Comparison of ENCODE assay signal across 19 cellular contexts in genomic region chr3:183794452-183794851, GRCh38. TPM values are rescaled to one million over a fixed set of nuclear protein-coding genes. Genes with fewer than 3 reads are reported as not detected.
DNase-seq lines count a peak whose midpoint lies in the region; ATAC-seq, FAIRE-seq and TF ChIP-seq lines count a peak whose summit lies in the region.
"Had no signal": no experiment of that assay in that cellular context is flagged by ENCODE, and none has a peak within 500 bp of the region (broad histone marks: within the 10 kb centered on the region; RNA-seq: fewer than 3 reads in every experiment).

No MANE protein-coding gene starts in this region.

- no peak for TF ChIP-seq EP300 in GM12878 (IDR thresholded peaks at IDR 0.05; ENCODE audit: borderline replicate concordance in 1 of 2, control insufficient read depth in 1 of 2, low read depth in 2 of 2, low read length in 2 of 2)

- ATAC-seq in GM12878 (no peak), heart right ventricle (peak in 5 of 8 donors; percentile 31 to 78 (median 62)), HG03442 (IDR thresholded peaks at IDR 0.05; ENCODE audit: unreplicated experiment) (no peak)
- ATAC-seq: A549 had no signal

- RAD21 ChIA-PET in GM12878 (lab: Charles Lee; ENCODE audit: unreplicated experiment), result no interaction called here

- H3K4me3 ChIP-seq in OCI-LY7 (ENCODE audit: low read depth, low read length, poor library complexity, severe bottlenecking) (no peak overlapping the region), GM12878 (no peak overlapping the region), heart right ventricle (no peak overlapping the region)
- H3K4me3 ChIP-seq: A549 had no signal

- H3K9me3 ChIP-seq in OCI-LY7 (ENCODE audit: low read length), result no peaks in the 10 kb centered on the region
- H3K9me3 ChIP-seq in GM12878 (replicated peaks; ENCODE audit: control insufficient read depth, insufficient read depth, low read length), result no peaks in the 10 kb centered on the region
- H3K9me3 ChIP-seq in heart right ventricle, result no peaks in the 10 kb centered on the region
- H3K9me3 ChIP-seq: A549 had no signal

- H3K4me2 ChIP-seq in OCI-LY7 (ENCODE audit: low read length) (no peak overlapping the region), GM12878 (ENCODE audit: control insufficient read depth, insufficient read depth) (no peak overlapping the region)
- H3K4me2 ChIP-seq: A549 had no signal

- no peak overlapping the region for H2AFZ ChIP-seq in OCI-LY7 (ENCODE audit: low read length)
- H2AFZ ChIP-seq in GM12878 (ENCODE audit: control insufficient read depth, low read depth, low read length), result no peak overlapping the region

- H3K4me3 Mint-ChIP-seq in progenitor cell of endocrine pancreas (ENCODE audit: low read depth), result no peak overlapping the region
- H3K4me3 Mint-ChIP-seq: B cell, CD14-positive monocyte had no signal

- no peak overlapping the region for H3K27ac ChIP-seq in OCI-LY7 (ENCODE audit: low read depth, low read length, poor library complexity, severe bottlenecking)
- no peak overlapping the region for H3K27ac ChIP-seq in GM12878 (ENCODE audit: control insufficient read depth, insufficient read depth)
- peak overlapping the region in 2 of 10 donors; percentile 14 to 23 for H3K27ac ChIP-seq in heart right ventricle
- H3K27ac ChIP-seq: A549 had no signal

- CTCF ChIA-PET in OCI-LY7 (lab: Charles Lee; ENCODE audit: unreplicated experiment) (no interaction called here), GM12878 (lab: Yijun Ruan, JAX) (interaction anchor here (0.6 kb wide), 1 partner anchor 361 kb away, joined by 4 read pairs; no protein-coding TSS in a partner anchor)

- TF ChIP-seq CTCF in OCI-LY7 (conservative IDR thresholded peaks at IDR 0.05; ENCODE audit: low read length) (no peak), GM12878 (IDR thresholded peaks at IDR 0.05 in 2 of 3, conservative IDR thresholded peaks at IDR 0.05 in 1 of 3; ENCODE audit: control insufficient read depth in 2 of 3, extremely low read depth in 1 of 3, insufficient read depth in 1 of 3, low read depth in 3 of 3, low read length in 3 of 3) (no peak), heart right ventricle (IDR thresholded peaks at IDR 0.05) (no peak), progenitor cell of endocrine pancreas (IDR thresholded peaks at IDR 0.05; ENCODE audit: unreplicated experiment) (no peak)

- intact Hi-C loops in OCI-LY7 (cut with micrococcal nuclease; ENCODE audit: unreplicated experiment) (no loop called here), GM12878 (cut with micrococcal nuclease; ENCODE audit: unreplicated experiment) (no loop called here), heart right ventricle (cut with DNase I) (no loop called here)

- FAIRE-seq in GM12878 (lab: Jason Lieb, UNC), result no peak
- FAIRE-seq: A549, H1, RCC 7860 had no signal

- TF ChIP-seq POLR2A in GM12878 (IDR thresholded peaks at IDR 0.05; ENCODE audit: low read depth, low read length), result no peak

- DNase-seq in OCI-LY7 (ENCODE audit: low spot score) (no peak), GM12878 (ENCODE audit: low read depth, low spot score) (no peak), heart right ventricle (no peak), progenitor cell of endocrine pancreas (ENCODE audit: low spot score, unreplicated experiment) (no peak), NCI-H1417 treated with DMSO at 0.1 percent for 48 hours (lab: John Stamatoyannopoulos, UW) (no peak)
- DNase-seq in activated T-cell treated with anti-CD3 and anti-CD28 coated beads, Interleukin-2, amount 50 U/mL, for 1 hour, result no peak
- DNase-seq: GDM1, IMR-90, NCI-H1105, NCI-H2029 treated with DMSO at 0.1 percent for 48 hours, NCI-H226, NCI-H510A treated with DMSO at 0.1 percent for 48 hours, NCI-H748 treated with DMSO at 0.1 percent for 48 hours had no signal

- H3K36me3 Mint-ChIP-seq in progenitor cell of endocrine pancreas (ENCODE audit: insufficient read depth), result peaks cover 37% of the 10 kb centered on the region

- POLR2A ChIA-PET in OCI-LY7 (lab: Charles Lee) (interaction anchor here (0.7 to 1.7 kb wide), 2 partner anchors 21 to 40 kb away, joined by 3 to 10 read pairs; no protein-coding TSS in a partner anchor), GM12878 (lab: Charles Lee) (no interaction called here)

- H3K4me1 Mint-ChIP-seq in progenitor cell of endocrine pancreas (ENCODE audit: low read depth), result no peaks in the 10 kb centered on the region
- H3K4me1 Mint-ChIP-seq: B cell, CD14-positive monocyte had no signal

- SMC1A ChIA-PET in GM12878 (lab: Charles Lee; ENCODE audit: uncharacterized antibody, unreplicated experiment), result no interaction called here

- TSS peak; percentile 40 for BruUV-seq in OCI-LY7 (replicated peaks; lab: Mats Ljungman, UMichigan)
- BruUV-seq in GM12878 (replicated peaks; lab: Mats Ljungman, UMichigan), result TSS peak; percentile 54

- in situ Hi-C loops in GM12878 (cut with MboI), result no loop called here

- H4K20me1 ChIP-seq in OCI-LY7 (ENCODE audit: insufficient read depth, low read length) (no peaks in the 10 kb centered on the region), GM12878 (ENCODE audit: control insufficient read depth, insufficient read depth) (no peaks in the 10 kb centered on the region)

- no peak for TF ChIP-seq RAD21 in GM12878 (IDR thresholded peaks at IDR 0.05; ENCODE audit: insufficient read depth, low read depth, low read length)

- H3K27me3 ChIP-seq in GM12878 (replicated peaks in 1 of 2; ENCODE audit: control insufficient read depth in 2 of 2, insufficient read depth in 2 of 2, low read length in 1 of 2), result no peaks in the 10 kb centered on the region
- no peaks in the 10 kb centered on the region for H3K27me3 ChIP-seq in heart right ventricle

- peaks cover 97% of the 10 kb centered on the region for H3K36me3 ChIP-seq in OCI-LY7 (ENCODE audit: insufficient read depth, low read length)
- peaks cover 7 to 34% of the 10 kb centered on the region in 2 experiments for H3K36me3 ChIP-seq in GM12878 (ENCODE audit: control insufficient read depth in 2 of 2, insufficient read depth in 2 of 2, low read length in 1 of 2)
- peaks cover 0 to 97% (median 36%) of the 10 kb centered on the region in 9 donors for H3K36me3 ChIP-seq in heart right ventricle

- H3K9me2 ChIP-seq in OCI-LY7 (ENCODE audit: insufficient read depth, low read length), result no peaks in the 10 kb centered on the region

- H3K79me2 ChIP-seq in OCI-LY7 (ENCODE audit: insufficient read depth, low read depth, low read length) (no peaks in the 10 kb centered on the region), GM12878 (ENCODE audit: control insufficient read depth, insufficient read depth, low read length) (no peaks in the 10 kb centered on the region)

- H3K27ac Mint-ChIP-seq in progenitor cell of endocrine pancreas, result peak overlapping the region; percentile 55
- H3K27ac Mint-ChIP-seq: B cell had no signal

- H3K27me3 Mint-ChIP-seq in progenitor cell of endocrine pancreas, result no peaks in the 10 kb centered on the region
- H3K27me3 Mint-ChIP-seq: B cell had no signal

- WGBS in GM12878 (ENCODE audit: insufficient coverage, insufficient replicate concordance, low lambda C conversion rate, missing lambda C conversion rate), result 95% methylated on average over 4 of the region's 4 CpGs
- 62 to 74% methylated on average over 4 of the region's 4 CpGs for WGBS in heart right ventricle, 2 donors

- no peaks in the 10 kb centered on the region for H3K4me1 ChIP-seq in OCI-LY7 (ENCODE audit: insufficient read depth, low read length, poor library complexity, severe bottlenecking)
- no peaks in the 10 kb centered on the region for H3K4me1 ChIP-seq in GM12878 (ENCODE audit: control insufficient read depth, insufficient read depth, low read length)
- H3K4me1 ChIP-seq in heart right ventricle, result peaks cover 0 to 9% (median 0%) of the 10 kb centered on the region in 9 donors
- H3K4me1 ChIP-seq: A549 had no signal

- H3K9me3 Mint-ChIP-seq in progenitor cell of endocrine pancreas (ENCODE audit: low read depth), result no peaks in the 10 kb centered on the region
- H3K9me3 Mint-ChIP-seq: CD14-positive monocyte had no signal

- H3K9ac ChIP-seq in GM12878 (ENCODE audit: control insufficient read depth, insufficient read depth, low read length), result no peak overlapping the region

TF ChIP-seq in GM12878, 131 proteins besides CTCF, POLR2A, EP300 and RAD21:
- TF ChIP-seq SP1 (IDR thresholded peaks at IDR 0.05; ENCODE audit: low read depth, low read length), result no peak
- no peak for TF ChIP-seq TCF7 (IDR thresholded peaks at IDR 0.05; ENCODE audit: borderline replicate concordance)
- no peak for TF ChIP-seq EED (IDR thresholded peaks at IDR 0.05; ENCODE audit: low read depth)
- TF ChIP-seq CBFB (IDR thresholded peaks at IDR 0.05; ENCODE audit: low read depth), result no peak

RNA-seq across cellular contexts. Expression of gene MAP6D1, which starts 30.9 kb away (rescaled TPM):
- 0.88 and 1.5 TPM in 2 replicates for total RNA-seq in OCI-LY7 (2014; rRNA removed; shearing (Covaris generic))
- 1.1 TPM in 2 replicates for total RNA-seq in OCI-LY7 (2022)
- not detected in 2 replicates for total RNA-seq in GM12878 (2013; cell fraction: nucleolus; rRNA removed)
- 1.3 and 2.2 TPM in 2 replicates for total RNA-seq in GM12878 (2014; rRNA removed)
- 0.54 TPM in 1 of 2 replicates, not detected in the other for total RNA-seq in GM12878 (2014; rRNA removed; fragmentation: Illumina TruSeq; extraction: Trizol)
- 1.5 and 2.1 TPM in 2 replicates for total RNA-seq in GM12878 (2021)
- 0.34 TPM for polyA plus RNA-seq in GM12878 (2011; ENCODE audit: low read depth)
- 0.32 TPM in 1 of 2 replicates, not detected in the other for polyA plus RNA-seq in GM12878 (2011; rRNA removed)
- 0.27 and 0.38 TPM in 2 replicates for polyA plus RNA-seq in GM12878 (2011; cell fraction: cytosol; rRNA removed)
- 0.43 and 0.92 TPM in 2 replicates for polyA plus RNA-seq in GM12878 (2011; cell fraction: nucleus; rRNA removed)
- 0.18 TPM in 1 of 2 replicates, not detected in the other for polyA plus RNA-seq in GM12878 (2012)
- polyA plus RNA-seq in GM12878 (2014; fragmentation: Illumina TruSeq; extraction: Trizol), result 0.50 and 0.89 TPM in 2 replicates
- polyA plus RNA-seq in GM12878 (2014; fragmentation: Nextera tagmentation; extraction: Ambion mirVana), result not detected
- polyA plus RNA-seq in GM12878 (2014; rRNA removed), result 0.93 and 1.2 TPM in 2 replicates
- polyA plus RNA-seq in GM12878 (2016; fragmentation: Nextera tagmentation; extraction: Ambion mirVana), result 1 to 10 TPM in 1 of 2 experiments, under 1 TPM in 1; 0.84 to 1.3 TPM
- not detected in 2 replicates for polyA minus RNA-seq in GM12878 (2011; rRNA and poly(A)+ RNA removed)
- polyA minus RNA-seq in GM12878 (2011; cell fraction: cytosol; rRNA and poly(A)+ RNA removed), result not detected in 2 replicates
- 1.1 TPM in 1 of 2 replicates, not detected in the other for polyA minus RNA-seq in GM12878 (2011; cell fraction: nucleus; rRNA and poly(A)+ RNA removed)
- total RNA-seq in heart right ventricle, result 1 to 10 TPM in 9 of 10 donors, under 1 TPM in 1; 0.94 to 4.5 (median 2.5) TPM
- polyA plus RNA-seq in heart right ventricle, result 1 to 10 TPM in 1 of 2 donors, not detected in 1; 1.1 TPM
- 1.9 and 2.4 TPM in 2 replicates for total RNA-seq in progenitor cell of endocrine pancreas

Comparison
In these comparisons a context has a peak if more than half of its experiments do, and no peak if none do; other contexts are left out.
1. ATAC-seq: peak in heart right ventricle (5 of 8); none in GM12878 (single experiment) and HG03442 (single experiment).